17 cellular contexts compared by ENCODE assay signal in the genomic region with DNA sequence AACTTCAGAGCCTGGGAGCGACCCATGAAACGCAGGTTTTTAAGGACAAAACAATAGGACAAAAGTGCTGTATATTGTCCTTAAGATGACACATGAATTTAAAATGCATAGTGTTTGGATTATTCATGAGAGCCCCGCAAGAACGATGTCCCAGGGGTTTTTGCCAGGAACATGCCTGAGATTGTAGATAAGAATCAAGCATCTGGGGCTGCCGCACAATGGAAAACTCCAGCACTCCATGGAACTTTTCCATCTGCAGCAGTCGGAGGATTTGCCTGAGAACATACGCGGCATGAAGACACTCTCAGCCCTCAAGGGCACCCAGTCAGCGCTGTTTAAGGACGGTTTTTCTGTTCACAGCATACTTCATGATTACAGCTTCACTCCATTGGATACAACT. TPM values are rescaled to one million over a fixed set of nuclear protein-coding genes. Genes with fewer than 3 reads are reported as not detected.
DNase-seq lines count a peak whose midpoint lies in the region; ATAC-seq and TF ChIP-seq lines count a peak whose summit lies in the region.
"Had no signal": no experiment of that assay in that cellular context is flagged by ENCODE, and none has a peak within 500 bp of the region (broad histone marks: within the 10 kb centered on the region; RNA-seq: fewer than 3 reads in every experiment).

No MANE protein-coding gene starts in this region.

- DNase-seq in HFF-Myc (ENCODE audit: extremely low read depth, low read depth): peak; percentile 4
- peak; percentile 81 for DNase-seq in astrocyte of the hippocampus (ENCODE audit: low read depth, low spot score)
- no peak for DNase-seq in right atrium auricular region (ENCODE audit: low spot score)
- no peak for DNase-seq in stomach
- no peak for DNase-seq in activated naive CD4-positive, alpha-beta T cell (lab: John Stamatoyannopoulos, UW)
- no peak for DNase-seq in AG08395 (ENCODE audit: low spot score)
- DNase-seq: activated CD4-positive, alpha-beta T cell treated with anti-CD3 and anti-CD28 coated beads for 1 hour; activated T-cell treated with anti-CD3 and anti-CD28 coated beads, Interleukin-2, amount 50 U/mL, for 4 hours; MV-4-11; NCI-H524; stimulated activated CD4-positive, alpha-beta T cell treated with anti-CD3 and anti-CD28 coated beads, Interleukin-2, amount 100 ng/mL, for 48 hours; stimulated activated naive CD8-positive, alpha-beta T cell treated with anti-CD3 and anti-CD28 coated beads, Interleukin-15, Interleukin-2, amounts not matched to agents 100 U/mL and 50 U/mL, for 24 hours had no signal

- no peak overlapping the region for H3K4me3 ChIP-seq in HFF-Myc (replicated peaks; ENCODE audit: low read depth, low read length)
- peak overlapping the region; percentile 8 to 21 for H3K4me3 ChIP-seq in right atrium auricular region
- peak overlapping the region in 1 of 4 donors; percentile 2 for H3K4me3 ChIP-seq in stomach
- H3K4me3 ChIP-seq: GM12878 had no signal

- H3K9me3 ChIP-seq in right atrium auricular region (no peaks in the 10 kb centered on the region), stomach (no peaks in the 10 kb centered on the region)

- TF ChIP-seq CTCF in HFF-Myc (IDR thresholded peaks at IDR 0.05; ENCODE audit: low read depth, low read length, missing control alignments) (no peak), right atrium auricular region (IDR thresholded peaks at IDR 0.05) (no peak), stomach (IDR thresholded peaks at IDR 0.05) (no peak)

- H3K36me3 ChIP-seq in right atrium auricular region: no peaks in the 10 kb centered on the region
- H3K36me3 ChIP-seq in stomach: no peaks in the 10 kb centered on the region

- TF ChIP-seq POLR2A in stomach (IDR thresholded peaks at IDR 0.05): no peak

- intact Hi-C loops in stomach (cut with DNase I; ENCODE audit: low total_unique reads): no loop called here

- WGBS in stomach, 5 donors: 69 to 83% (median 73%) methylated on average over 10 of the region's 10 CpGs

- H3K4me1 ChIP-seq in right atrium auricular region (peaks cover 0 to 19% of the 10 kb centered on the region in 2 donors), stomach (peaks cover 0 to 13% (median 2%) of the 10 kb centered on the region in 4 donors)

- TF ChIP-seq EP300 in stomach (IDR thresholded peaks at IDR 0.05): no peak

- no peaks in the 10 kb centered on the region for H3K27me3 ChIP-seq in right atrium auricular region
- H3K27me3 ChIP-seq in stomach: peaks cover 0 to 13% (median 0%) of the 10 kb centered on the region in 3 donors

- ATAC-seq in HG03175 (IDR thresholded peaks at IDR 0.05; ENCODE audit: unreplicated experiment): no peak
- no peak for ATAC-seq in GM21526 (IDR thresholded peaks at IDR 0.05; ENCODE audit: low FRiP score, unreplicated experiment)
- ATAC-seq: activated T-cell treated with anti-CD3 and anti-CD28 coated beads, Interleukin-2, amount 50 U/mL, for 4 hours; GM12878; stimulated activated naive CD8-positive, alpha-beta T cell treated with anti-CD3 and anti-CD28 coated beads, Interleukin-15, Interleukin-2, amounts not matched to agents 100 U/mL and 50 U/mL, for 24 hours had no signal

- H3K27ac ChIP-seq in right atrium auricular region (peak overlapping the region; percentile 24 to 58), stomach (peak overlapping the region in 4 of 5 donors; percentile 1 to 46 (median 40))

RNA-seq across cellular contexts. Expression of a gene that starts 5.3 kb away (rescaled TPM):
- total RNA-seq in right atrium auricular region (10 to 100 TPM in 1 of 2 donors, 1 to 10 TPM in 1; 6.3 to 13.2 TPM), stomach (10 to 100 TPM in 1 of 5 donors, 1 to 10 TPM in 2, under 1 TPM in 1, not detected in 1; 0.58 to 14.5 (median 7.1) TPM)
- 1 to 10 TPM; 2.7 to 5.5 (median 3.8) TPM for polyA plus RNA-seq in stomach
- total RNA-seq: GM12878, HT1080, SK-MEL-5 had no signal
- polyA plus RNA-seq: GM12878 had no signal

Comparison
In these comparisons a context has a peak if more than half of its experiments do, and no peak if none do; other contexts are left out.
1. DNase-seq: peak in HFF-Myc (single experiment) and astrocyte of the hippocampus (single experiment); none in right atrium auricular region (single experiment), stomach (single experiment), activated naive CD4-positive, alpha-beta T cell (0 of 4) and AG08395 (single experiment).